7 cellular contexts compared by ENCODE assay signal in the genomic region with DNA sequence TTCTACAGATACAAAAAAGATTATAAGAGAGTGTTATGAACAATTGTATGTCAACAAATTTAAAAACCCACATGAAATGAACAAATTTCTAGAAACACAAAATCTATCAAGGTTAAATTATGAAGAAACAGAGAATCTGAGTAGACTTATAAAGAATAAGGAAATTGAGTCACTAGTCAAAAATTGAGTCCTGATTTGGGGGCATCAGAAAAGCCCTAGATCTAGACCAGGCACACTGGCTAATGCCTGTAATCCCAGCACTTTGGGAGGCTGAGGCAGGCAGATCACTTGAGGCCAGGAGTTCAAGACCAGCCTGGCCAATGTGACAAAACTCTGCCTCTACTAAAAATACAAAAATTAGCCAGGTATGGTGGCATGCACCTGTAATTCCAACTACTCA. TPM values are rescaled to one million over a fixed set of nuclear protein-coding genes. Genes with fewer than 3 reads are reported as not detected.
"Had no signal": no experiment of that assay in that cellular context is flagged by ENCODE, and none has a peak within 500 bp of the region (broad histone marks: within the 10 kb centered on the region; RNA-seq: fewer than 3 reads in every experiment).

No MANE protein-coding gene starts in this region.

- ATAC-seq: HepG2, K562 had no signal

- H3K27ac ChIP-seq: HL-60 had no signal

- H3K4me1 Mint-ChIP-seq: IgD-negative memory B cell had no signal

- H3K4me3 ChIP-seq: K562 had no signal

- H3K27ac Mint-ChIP-seq: IgD-negative memory B cell had no signal

- DNase-seq: IMR-90, KBM-7 had no signal

RNA-seq across cellular contexts. Expression of gene SPR, which starts 15.3 kb away (rescaled TPM):
- polyA plus RNA-seq: IgD-negative memory B cell had no signal

RNA-seq across cellular contexts. Expression of gene EMX1, which starts 45.4 kb away (rescaled TPM):
- total RNA-seq: HT1080, IMR-90 had no signal
- polyA plus RNA-seq: IgD-negative memory B cell, IMR-90 had no signal
